Comparison of ENCODE assay signal across 21 cellular contexts in the genomic region with DNA sequence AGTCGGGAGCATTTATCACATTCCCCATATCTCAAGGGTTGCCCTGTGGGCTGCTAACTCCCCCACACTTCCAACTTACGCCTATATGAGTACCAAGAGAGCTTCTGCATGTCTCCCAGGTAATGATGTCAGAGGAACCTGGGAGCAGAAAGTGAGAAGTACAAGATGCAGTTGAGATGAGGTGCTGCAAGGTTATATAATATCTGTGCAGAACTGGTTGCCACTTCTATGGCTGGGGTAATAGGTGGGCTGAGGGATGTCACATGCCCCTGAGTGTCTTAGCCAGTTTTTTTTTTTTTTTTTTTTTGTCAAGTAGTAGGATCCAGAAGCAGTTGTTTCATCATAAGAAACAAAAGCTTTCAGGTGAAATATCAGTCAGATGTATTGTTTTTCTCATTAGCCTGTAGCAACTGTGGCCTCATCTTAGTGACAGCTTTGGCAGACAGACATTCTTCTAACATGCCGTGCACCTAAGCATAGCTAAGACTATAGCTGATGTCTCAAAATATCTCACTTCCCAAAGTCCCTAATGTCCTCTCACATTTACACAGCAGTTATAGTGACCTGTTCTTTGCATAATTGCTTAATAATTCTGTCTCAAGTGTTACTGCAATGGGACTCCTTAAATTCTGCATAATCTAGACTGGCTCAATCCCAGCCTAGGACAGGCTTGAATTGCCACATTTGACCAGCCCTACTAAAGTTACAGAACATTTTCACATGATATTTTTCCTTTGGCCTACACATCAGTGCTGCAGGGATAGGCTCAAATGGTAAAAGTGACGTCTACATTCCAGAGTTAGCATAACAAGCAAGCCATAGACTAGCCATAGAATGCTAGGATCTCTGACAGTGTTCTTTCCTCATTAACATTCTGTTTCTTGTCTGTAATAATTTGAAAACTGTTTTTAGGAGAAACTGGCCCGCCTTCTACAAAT. TPM values are rescaled to one million over a fixed set of nuclear protein-coding genes. Genes with fewer than 3 reads are reported as not detected.
DNase-seq lines count a peak whose midpoint lies in the region; TF ChIP-seq lines count a peak whose summit lies in the region.
"Had no signal": no experiment of that assay in that cellular context is flagged by ENCODE, and none has a peak within 500 bp of the region (broad histone marks: within the 10 kb centered on the region; RNA-seq: fewer than 3 reads in every experiment).

No MANE protein-coding gene starts in this region.

- H3K9me3 ChIP-seq in HUES64 (ENCODE audit: insufficient read depth, low read depth, low read length) = no peaks in the 10 kb centered on the region

- H3K36me3 ChIP-seq in HUES64 (ENCODE audit: insufficient read depth, low read length) = no peaks in the 10 kb centered on the region

- no peak overlapping the region for H3K9ac ChIP-seq in HUES64 (ENCODE audit: low read depth, low read length)
- H3K9ac ChIP-seq: KMS-11 had no signal

- no peaks in the 10 kb centered on the region for H3K27me3 ChIP-seq in HUES64 (ENCODE audit: insufficient read depth, low read length)

- H3K36me3 Mint-ChIP-seq in endothelial cell (ENCODE audit: low read depth, unreplicated experiment) = no peaks in the 10 kb centered on the region
- H3K36me3 Mint-ChIP-seq: CD4-positive, CD25-positive, alpha-beta regulatory T cell had no signal

- 73% methylated on average over 4 of the region's 5 CpGs for WGBS in HUES64

- no peak overlapping the region for H3K27ac Mint-ChIP-seq in endothelial cell (ENCODE audit: unreplicated experiment)
- H3K27ac Mint-ChIP-seq: CD4-positive, CD25-positive, alpha-beta regulatory T cell had no signal

- peak overlapping the region; percentile 70; the same call in 1 of the 2 replicates for H3K27ac ChIP-seq in HUES64 (ENCODE audit: low read depth, low read length)
- H3K27ac ChIP-seq: KMS-11 had no signal

- peak; percentile 76 for DNase-seq in fibroblast of gingiva (ENCODE audit: low read depth)
- peak; percentile 21 for DNase-seq in renal cortical epithelial cell (ENCODE audit: low read depth)
- DNase-seq in LoVo (ENCODE audit: low spot score) = no peak
- DNase-seq in NCI-H345 treated with DMSO at 0.1 percent for 48 hours (lab: John Stamatoyannopoulos, UW; ENCODE audit: unreplicated experiment) = no peak
- DNase-seq in endothelial cell (ENCODE audit: low spot score) = no peak
- no peak for DNase-seq in hippocampal formation (lab: John Stamatoyannopoulos, UW)
- DNase-seq: CD4-positive, CD25-positive, alpha-beta regulatory T cell; EL; MV-4-11; NCI-H1105 treated with DMSO at 0.1 percent for 48 hours; NCI-H1694; NCI-H2081 treated with DMSO at 0.1 percent for 48 hours; NCI-H2171 treated with DMSO at 0.1 percent for 48 hours; NCI-H446 treated with DMSO at 0.1 percent for 48 hours; NCI-H526 treated with DMSO at 0.1 percent for 48 hours; Right ventricle myocardium superior had no signal

- no peaks in the 10 kb centered on the region for H3K9me3 Mint-ChIP-seq in endothelial cell (ENCODE audit: unreplicated experiment)

- H3K4me1 Mint-ChIP-seq in endothelial cell (ENCODE audit: unreplicated experiment) = no peaks in the 10 kb centered on the region
- H3K4me1 Mint-ChIP-seq: CD4-positive, CD25-positive, alpha-beta regulatory T cell had no signal

- no peak for TF ChIP-seq CTCF in endothelial cell (IDR thresholded peaks at IDR 0.05; ENCODE audit: unreplicated experiment)

- H3K4me3 Mint-ChIP-seq in endothelial cell (ENCODE audit: unreplicated experiment) = no peak overlapping the region
- H3K4me3 Mint-ChIP-seq: CD4-positive, CD25-positive, alpha-beta regulatory T cell had no signal

- peaks cover 10% of the 10 kb centered on the region for H3K4me1 ChIP-seq in HUES64 (ENCODE audit: insufficient read depth, low read length)

- H3K27me3 Mint-ChIP-seq in endothelial cell (ENCODE audit: unreplicated experiment) = no peaks in the 10 kb centered on the region

- H3K4me3 ChIP-seq in HUES64 (ENCODE audit: low read length) = no peak overlapping the region

RNA-seq across cellular contexts. Expression of a gene that starts 17.9 kb away (rescaled TPM):
- 0.65 TPM for polyA plus RNA-seq in HUES64 (2013, experiment 1 of 2)
- 1.2 TPM for polyA plus RNA-seq in HUES64 (2013, experiment 2 of 2)
- total RNA-seq in renal cortical epithelial cell (0.52 and 21.6 TPM in 2 replicates), endothelial cell (ENCODE audit: unreplicated experiment) (0.10 TPM)
- total RNA-seq: A673; CD4-positive, CD25-positive, alpha-beta regulatory T cell; SK-MEL-5 had no signal
- polyA plus RNA-seq: BJ had no signal

Comparison
In these comparisons a context has a peak if more than half of its experiments do, and no peak if none do; other contexts are left out.
1. DNase-seq: peak in fibroblast of gingiva (single experiment) and renal cortical epithelial cell (single experiment); none in LoVo (single experiment), NCI-H345 treated with DMSO at 0.1 percent for 48 hours (single experiment), endothelial cell (single experiment) and hippocampal formation (0 of 2).